14 cellular contexts compared by ENCODE assay signal in the genomic region with DNA sequence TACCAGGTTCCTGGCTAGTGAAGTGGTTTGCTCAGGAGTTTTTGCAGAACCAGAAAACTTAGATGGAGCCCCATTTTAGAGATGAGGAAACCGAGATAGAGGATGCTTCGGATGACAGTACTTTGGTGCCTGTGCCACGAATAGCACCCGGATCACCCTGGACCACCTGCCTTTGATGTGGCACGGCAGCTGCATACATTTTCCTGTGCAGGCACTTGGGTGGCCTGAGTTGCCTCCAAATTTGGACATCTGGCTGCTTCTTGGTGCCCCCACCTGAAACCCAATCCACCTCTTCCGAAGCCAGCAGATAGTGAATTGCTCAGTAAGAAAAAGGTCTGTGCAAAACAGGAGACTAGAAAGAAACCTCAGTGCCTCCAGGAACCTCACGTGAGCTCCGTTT.
DNase-seq lines count a peak whose midpoint lies in the region; ATAC-seq and TF ChIP-seq lines count a peak whose summit lies in the region.
"Had no signal": no experiment of that assay in that cellular context is flagged by ENCODE, and none has a peak within 500 bp of the region (broad histone marks: within the 10 kb centered on the region; RNA-seq: fewer than 3 reads in every experiment).

No MANE protein-coding gene starts in this region.

- peaks cover 60% of the 10 kb centered on the region for H3K4me1 Mint-ChIP-seq in activated naive CD8-positive, alpha-beta T cell (ENCODE audit: low read depth)
- H3K4me1 Mint-ChIP-seq in activated naive CD8-positive, alpha-beta T cell treated with anti-CD3 and anti-CD28 coated beads for 36 hours: peaks cover 64% of the 10 kb centered on the region

- H3K27ac Mint-ChIP-seq in activated naive CD8-positive, alpha-beta T cell: peak overlapping the region; percentile 67
- no peak overlapping the region for H3K27ac Mint-ChIP-seq in activated naive CD8-positive, alpha-beta T cell treated with anti-CD3 and anti-CD28 coated beads for 36 hours
- H3K27ac Mint-ChIP-seq: memory B cell had no signal

- peaks cover 2% of the 10 kb centered on the region for H3K27me3 Mint-ChIP-seq in activated naive CD8-positive, alpha-beta T cell
- peaks cover 7% of the 10 kb centered on the region for H3K27me3 Mint-ChIP-seq in activated naive CD8-positive, alpha-beta T cell treated with anti-CD3 and anti-CD28 coated beads for 36 hours

- TF ChIP-seq CTCF in VCaP (conservative IDR thresholded peaks at IDR 0.05): no peak

- no peak for DNase-seq in activated naive CD8-positive, alpha-beta T cell treated with anti-CD3 and anti-CD28 coated beads for 36 hours
- peak; percentile 18 for DNase-seq in left lobe of liver (ENCODE audit: low spot score)
- no peak for DNase-seq in COR-L47 (lab: John Stamatoyannopoulos, UW)
- no peak for DNase-seq in CD1c-positive myeloid dendritic cell (ENCODE audit: extremely low spot score)
- DNase-seq in G401 (ENCODE audit: low spot score): no peak
- no peak for DNase-seq in NCI-H1436 (lab: John Stamatoyannopoulos, UW)
- DNase-seq: activated B cell treated with CpG ODN at 0.5 μM for 24 hours, IMR-90, NCI-H1105 treated with DMSO at 0.1 percent for 48 hours, PC-9 had no signal

- in situ Hi-C loops in G401 (cut with HindIII; ENCODE audit: low sequenced_read_pairs): no loop called here

- H3K27ac ChIP-seq in VCaP: peak overlapping the region; percentile 86
- H3K27ac ChIP-seq: gastroesophageal sphincter, PC-9 had no signal

- no peak for ATAC-seq in left lobe of liver
- ATAC-seq: gastroesophageal sphincter had no signal

- H3K36me3 Mint-ChIP-seq in activated naive CD8-positive, alpha-beta T cell: no peaks in the 10 kb centered on the region
- no peaks in the 10 kb centered on the region for H3K36me3 Mint-ChIP-seq in activated naive CD8-positive, alpha-beta T cell treated with anti-CD3 and anti-CD28 coated beads for 36 hours
- H3K36me3 Mint-ChIP-seq: memory B cell had no signal

- H3K4me3 Mint-ChIP-seq in activated naive CD8-positive, alpha-beta T cell: no peak overlapping the region
- no peak overlapping the region for H3K4me3 Mint-ChIP-seq in activated naive CD8-positive, alpha-beta T cell treated with anti-CD3 and anti-CD28 coated beads for 36 hours
- H3K4me3 Mint-ChIP-seq: activated B cell treated with CpG ODN at 0.5 μM for 24 hours, memory B cell had no signal

- no peaks in the 10 kb centered on the region for H3K9me3 Mint-ChIP-seq in activated naive CD8-positive, alpha-beta T cell (ENCODE audit: low read depth)
- no peaks in the 10 kb centered on the region for H3K9me3 Mint-ChIP-seq in activated naive CD8-positive, alpha-beta T cell treated with anti-CD3 and anti-CD28 coated beads for 36 hours
- H3K9me3 Mint-ChIP-seq: activated B cell treated with CpG ODN at 0.5 μM for 24 hours, memory B cell had no signal
